1 cellular context compared by ENCODE assay signal in the genomic region with DNA sequence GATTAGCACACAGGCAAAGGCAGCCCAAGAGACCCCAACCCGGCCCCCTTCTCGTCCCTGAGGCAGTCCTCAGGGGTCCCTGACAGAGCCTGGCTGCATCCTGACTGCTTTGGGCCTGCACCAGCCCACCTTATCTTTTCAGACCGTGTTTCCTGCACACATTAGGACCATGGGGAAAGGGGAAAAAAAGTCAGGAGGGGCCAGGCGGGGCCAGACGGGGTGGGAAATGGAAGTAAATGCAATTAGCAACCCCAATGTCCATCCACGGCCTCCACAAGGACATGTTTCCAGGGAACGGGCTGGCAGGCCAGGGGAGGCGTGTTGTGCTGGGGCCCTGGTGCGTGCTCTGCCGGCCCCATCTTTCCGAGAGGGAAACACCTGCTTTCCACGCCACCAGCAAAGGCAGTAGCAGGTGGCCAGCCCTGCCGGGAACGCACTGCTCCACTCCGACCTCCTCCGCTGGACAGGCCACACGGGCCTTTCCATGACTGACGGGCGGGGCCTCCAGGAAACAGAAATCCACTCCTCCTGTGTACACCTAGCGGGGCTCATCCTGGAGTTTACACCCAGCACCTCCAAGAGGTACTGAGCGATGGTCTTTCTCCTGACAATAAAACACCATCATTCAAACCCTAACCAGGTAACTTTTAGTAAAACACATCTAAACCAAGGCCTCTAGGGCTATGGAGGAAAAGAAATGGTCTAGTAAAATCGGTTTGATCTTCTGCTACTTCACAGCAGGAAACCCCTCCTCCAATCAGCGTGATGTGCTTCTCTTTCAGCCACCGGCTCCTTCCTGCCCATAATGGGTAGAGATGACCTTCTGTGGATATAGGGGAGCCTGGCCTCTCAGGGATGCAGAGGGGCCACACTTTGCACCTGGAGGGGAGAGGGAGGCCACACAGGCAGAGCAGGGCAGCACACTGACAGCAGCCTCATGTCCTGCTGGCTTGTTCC.
TF ChIP-seq lines count a peak whose summit lies in the region.

No MANE protein-coding gene starts in this region.

TF ChIP-seq in SK-N-SH treated with all-trans-retinoic acid at 6 μM for 48 hours, 23 proteins besides CTCF, POLR2A, EP300 and RAD21 (continued from another document):
- TF ChIP-seq, protein P1, sequence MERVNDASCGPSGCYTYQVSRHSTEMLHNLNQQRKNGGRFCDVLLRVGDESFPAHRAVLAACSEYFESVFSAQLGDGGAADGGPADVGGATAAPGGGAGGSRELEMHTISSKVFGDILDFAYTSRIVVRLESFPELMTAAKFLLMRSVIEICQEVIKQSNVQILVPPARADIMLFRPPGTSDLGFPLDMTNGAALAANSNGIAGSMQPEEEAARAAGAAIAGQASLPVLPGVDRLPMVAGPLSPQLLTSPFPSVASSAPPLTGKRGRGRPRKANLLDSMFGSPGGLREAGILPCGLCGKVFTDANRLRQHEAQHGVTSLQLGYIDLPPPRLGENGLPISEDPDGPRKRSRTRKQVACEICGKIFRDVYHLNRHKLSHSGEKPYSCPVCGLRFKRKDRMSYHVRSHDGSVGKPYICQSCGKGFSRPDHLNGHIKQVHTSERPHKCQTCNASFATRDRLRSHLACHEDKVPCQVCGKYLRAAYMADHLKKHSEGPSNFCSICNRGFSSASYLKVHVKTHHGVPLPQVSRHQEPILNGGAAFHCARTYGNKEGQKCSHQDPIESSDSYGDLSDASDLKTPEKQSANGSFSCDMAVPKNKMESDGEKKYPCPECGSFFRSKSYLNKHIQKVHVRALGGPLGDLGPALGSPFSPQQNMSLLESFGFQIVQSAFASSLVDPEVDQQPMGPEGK (CRISPR knock-in tag; IDR thresholded peaks at IDR 0.05; ENCODE audit: borderline replicate concordance), result no peak
- TF ChIP-seq TCF4 (CRISPR knock-in tag; IDR thresholded peaks at IDR 0.05; ENCODE audit: borderline replicate concordance), result no peak
